In the genomic region with DNA sequence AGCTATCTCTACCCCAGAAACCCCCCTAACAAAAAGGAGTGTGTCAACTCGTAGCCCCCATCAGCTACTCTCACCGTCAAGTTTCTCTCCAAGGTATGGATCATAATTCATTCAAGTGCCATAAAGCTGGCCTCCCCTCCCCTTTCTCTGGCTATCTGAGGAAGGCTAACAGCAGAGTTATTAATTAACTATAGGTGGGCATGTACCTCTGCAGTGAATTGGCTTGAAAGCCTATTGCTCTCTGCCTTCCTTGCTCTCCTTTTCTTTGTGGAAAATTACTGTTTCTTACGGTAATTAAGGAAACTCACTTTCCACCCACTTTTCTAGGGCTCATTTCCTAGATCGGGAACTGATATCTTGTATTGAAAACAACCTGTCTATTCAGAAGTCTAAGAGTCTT, we compare ENCODE assay signal across 18 cellular contexts. TPM values are rescaled to one million over a fixed set of nuclear protein-coding genes. Genes with fewer than 3 reads are reported as not detected.
DNase-seq lines count a peak whose midpoint lies in the region; ATAC-seq, FAIRE-seq and TF ChIP-seq lines count a peak whose summit lies in the region.
"Had no signal": no experiment of that assay in that cellular context is flagged by ENCODE, and none has a peak within 500 bp of the region (broad histone marks: within the 10 kb centered on the region; RNA-seq: fewer than 3 reads in every experiment).

No MANE protein-coding gene starts in this region.

- H4K20me1 ChIP-seq in K562 (replicated peaks; ENCODE audit: control insufficient read depth, insufficient read depth, low read length), result no peaks in the 10 kb centered on the region
- H4K20me1 ChIP-seq: BLaER1 had no signal

- H3K27ac ChIP-seq in K562 (ENCODE audit: extremely low read depth, low read depth, low read length) (peak overlapping the region; percentile 71; the same call in 2 of the 3 replicates), right lobe of liver (peak overlapping the region; percentile 16 to 30 (median 20)), small intestine (ENCODE audit: low read depth in 1 of 2, low read length in 1 of 2) (peak overlapping the region; percentile 57 to 78)
- H3K27ac ChIP-seq: BLaER1, foreskin keratinocyte, testis had no signal

- H3K4me3 ChIP-seq in K562 (no peak overlapping the region), right lobe of liver (no peak overlapping the region), small intestine (ENCODE audit: low read depth in 1 of 2, low read length in 2 of 2) (peak overlapping the region in 1 of 2 donors; percentile 15)
- H3K4me3 ChIP-seq: BLaER1, right atrium auricular region, testis had no signal

- H3K36me3 ChIP-seq in K562 (ENCODE audit: control insufficient read depth, insufficient read depth, low read length) (peaks cover 64% of the 10 kb centered on the region), right lobe of liver (peaks cover 0 to 2% (median 0%) of the 10 kb centered on the region in 4 donors), small intestine (ENCODE audit: control insufficient read depth in 2 of 2, insufficient read depth in 2 of 2, low read length in 2 of 2) (no peaks in the 10 kb centered on the region)
- H3K36me3 ChIP-seq: right atrium auricular region had no signal

- no peak for TF ChIP-seq CTCF in K562 (IDR thresholded peaks at IDR 0.05 in 2 of 3, conservative IDR thresholded peaks at IDR 0.05 in 1 of 3; ENCODE audit: insufficient read depth in 2 of 3, low read depth in 1 of 3, low read length in 3 of 3)
- no peak for TF ChIP-seq CTCF in right lobe of liver (IDR thresholded peaks at IDR 0.05)

- CTCF ChIA-PET in K562 (lab: Yijun Ruan, JAX; ENCODE audit: low intra/inter-chr PET ratio), result interaction anchor here (0.6 to 3.7 kb wide), 8 partner anchors 40 to 714 kb away, joined by 3 to 91 read pairs (median 6); partner anchors contain the start of genes CDC42EP2, DPF2 and EHBP1L1

- no peak for FAIRE-seq in K562 (lab: Jason Lieb, UNC)
- no peak for FAIRE-seq in small intestine (lab: Jason Lieb, UNC)

- POLR2A ChIA-PET in K562 (lab: Yijun Ruan, JAX), result interaction anchor here (0.6 to 2.3 kb wide), 9 partner anchors 9 to 227 kb away, joined by 3 to 17 read pairs (median 5); partner anchors contain the start of gene NEAT1

- H3K9me1 ChIP-seq in K562 (ENCODE audit: control insufficient read depth, insufficient read depth, low read length), result no peaks in the 10 kb centered on the region

- intact Hi-C loops in K562 (cut with micrococcal nuclease) (loop anchor here (1.0 to 2.0 kb wide), 3 partner anchors 39 to 235 kb away; no protein-coding TSS in a partner anchor), right lobe of liver (cut with DNase I) (loop anchor here in 1 of 2 donors (5.0 kb wide), 1 partner anchor 51 kb away; no protein-coding TSS in a partner anchor)

- no peak overlapping the region for H3K9ac ChIP-seq in K562 (ENCODE audit: insufficient read depth in 1 of 2, low read depth in 2 of 2, low read length in 2 of 2)
- H3K9ac ChIP-seq: BLaER1 had no signal

- no peak overlapping the region for H2AFZ ChIP-seq in K562 (ENCODE audit: low read depth, low read length)

- no peak overlapping the region for H3K4me2 ChIP-seq in K562 (ENCODE audit: insufficient read depth, low read length)
- H3K4me2 ChIP-seq: BLaER1 had no signal

- no peak for ATAC-seq in K562
- ATAC-seq in right lobe of liver, result peak; percentile 52 to 80 (median 61)
- ATAC-seq in GM18502 (IDR thresholded peaks at IDR 0.05; ENCODE audit: poor library complexity, unreplicated experiment), result no peak
- ATAC-seq in HG02678 (IDR thresholded peaks at IDR 0.05; ENCODE audit: unreplicated experiment), result no peak
- ATAC-seq: foreskin keratinocyte had no signal

- 88% methylated on average over 4 of the region's 4 CpGs for WGBS in K562 (ENCODE audit: insufficient coverage, low coverage, missing lambda C conversion rate)
- WGBS in right lobe of liver (ENCODE audit: insufficient coverage, low coverage, low lambda C conversion rate, missing lambda C conversion rate), result 31% methylated on average over 4 of the region's 4 CpGs
- 20 to 59% (median 38%) methylated on average over 4 of the region's 4 CpGs for WGBS in small intestine, 3 donors

- DNase-seq in HuH-7 (ENCODE audit: low spot score) (peak; percentile 36), K562 (ENCODE audit: extremely low read depth in 1 of 4, low spot score in 3 of 4) (no peak), right lobe of liver (no peak), small intestine (peak; percentile 75), DMS114 treated with DMSO at 0.1 percent for 48 hours (lab: John Stamatoyannopoulos, UW; ENCODE audit: unreplicated experiment) (no peak)
- no peak for DNase-seq in activated CD4-positive, alpha-beta T cell treated with anti-CD3 and anti-CD28 coated beads for 4 hours
- DNase-seq: activated CD4-positive, alpha-beta T cell treated with anti-CD3 and anti-CD28 coated beads, Interleukin-2, amount 50 U/mL, for 1 hour; activated T-cell treated with anti-CD3 and anti-CD28 coated beads for 4 hours; central memory CD4-positive, alpha-beta T cell; NCI-H1930; NCI-H510A; stimulated activated CD4-positive, alpha-beta T cell treated with anti-CD3 and anti-CD28 coated beads, Interleukin-2, amount 100 ng/mL, for 48 hours; testis had no signal

- H3K9me3 ChIP-seq in K562 (replicated peaks; ENCODE audit: control insufficient read depth, insufficient read depth, low read depth, low read length), result no peaks in the 10 kb centered on the region
- H3K9me3 ChIP-seq in right lobe of liver, result no peaks in the 10 kb centered on the region
- H3K9me3 ChIP-seq in small intestine (ENCODE audit: control insufficient read depth, low read depth), result no peaks in the 10 kb centered on the region
- H3K9me3 ChIP-seq: BLaER1, right atrium auricular region, testis had no signal

- in situ Hi-C loops in K562 (cut with MboI), result loop anchor here (5.0 kb wide), 1 partner anchor 236 kb away; no protein-coding TSS in a partner anchor

- peaks cover 3% of the 10 kb centered on the region; the same call in 1 of the 3 replicates for H3K79me2 ChIP-seq in K562 (ENCODE audit: control insufficient read depth, insufficient read depth, low read length)

- H3K4me1 ChIP-seq in K562 (replicated peaks in 1 of 2; ENCODE audit: control insufficient read depth in 2 of 2, insufficient read depth in 2 of 2, low read length in 2 of 2) (peaks cover 0 to 9% of the 10 kb centered on the region in 2 experiments; a peak in 3 of 5 replicates), right lobe of liver (peaks cover 0 to 15% (median 7%) of the 10 kb centered on the region in 4 donors), small intestine (ENCODE audit: control insufficient read depth in 2 of 2, insufficient read depth in 1 of 2, low read depth in 1 of 2, low read length in 1 of 2) (peaks cover 0 to 6% of the 10 kb centered on the region in 2 donors)
- H3K4me1 ChIP-seq: testis had no signal

- TF ChIP-seq POLR2A in K562 (conservative IDR thresholded peaks at IDR 0.05) (no peak), right lobe of liver (IDR thresholded peaks at IDR 0.05) (no peak)

- no peak for TF ChIP-seq RAD21 in K562 (CRISPR knock-in tag; conservative IDR thresholded peaks at IDR 0.05 in 1 of 2, IDR thresholded peaks at IDR 0.05 in 1 of 2)

- TF ChIP-seq EP300 in K562 (IDR thresholded peaks at IDR 0.05; ENCODE audit: low read length), result no peak

- no TSS peak for BruUV-seq in K562 (replicated peaks; lab: Mats Ljungman, UMichigan)

- H3K27me3 ChIP-seq in K562 (ENCODE audit: control insufficient read depth in 2 of 2, insufficient read depth in 2 of 2, low read length in 2 of 2) (no peaks in the 10 kb centered on the region), right lobe of liver (no peaks in the 10 kb centered on the region), small intestine (ENCODE audit: control insufficient read depth in 2 of 2, insufficient read depth in 2 of 2, low read length in 2 of 2) (no peaks in the 10 kb centered on the region)
- H3K27me3 ChIP-seq: BLaER1, foreskin keratinocyte, right atrium auricular region, testis had no signal

RNA-seq across cellular contexts. Expression of gene POLA2, which starts 14.1 kb away (rescaled TPM):
- 265 and 326 TPM in 2 replicates for total RNA-seq in K562 (2011; cell fraction: chromatin; rRNA removed; ENCODE audit: low replicate concordance)
- total RNA-seq in K562 (2011; cell fraction: nucleolus; rRNA removed), result 95.2 and 116 TPM in 2 replicates
- total RNA-seq in K562 (2011; cell fraction: nucleoplasm; rRNA removed), result 147 and 156 TPM in 2 replicates
- 35.0 and 37.1 TPM in 2 replicates for total RNA-seq in K562 (2014; rRNA removed)
- total RNA-seq in K562 (2014; rRNA removed; fragmentation: Illumina TruSeq; extraction: Trizol), result 49.4 and 50.7 TPM in 2 replicates
- 47.5 and 52.5 TPM in 2 replicates for total RNA-seq in K562 (2015; rRNA removed; fragmentation: Illumina TruSeq; extraction: Trizol)
- 43.2 and 46.7 TPM in 2 replicates for total RNA-seq in K562 (2021)
- 114 and 134 TPM in 2 replicates for polyA plus RNA-seq in K562 (2011; rRNA removed)
- polyA plus RNA-seq in K562 (2011; cell fraction: cytosol; rRNA removed), result 93.4 and 98.1 TPM in 2 replicates
- polyA plus RNA-seq in K562 (2011; cell fraction: nucleus; rRNA removed), result 150 and 166 TPM in 2 replicates
- polyA plus RNA-seq in K562 (2012), result 38.7 and 48.5 TPM in 2 replicates
- 92.7 and 113 TPM in 2 replicates for polyA plus RNA-seq in K562 (2014; fragmentation: Illumina TruSeq; extraction: Trizol)
- polyA plus RNA-seq in K562 (2014; fragmentation: Nextera tagmentation; extraction: Ambion mirVana), result 1 to 10 TPM; 2.7 to 5.6 TPM
- polyA plus RNA-seq in K562 (2014; rRNA removed), result 44.4 and 52.8 TPM in 2 replicates
- 120 and 125 TPM in 2 replicates for polyA minus RNA-seq in K562 (2011; rRNA and poly(A)+ RNA removed)
- 44.7 and 51.1 TPM in 2 replicates for polyA minus RNA-seq in K562 (2011; cell fraction: cytosol; rRNA and poly(A)+ RNA removed)
- polyA minus RNA-seq in K562 (2011; cell fraction: nucleus; rRNA and poly(A)+ RNA removed), result 49.7 and 85.1 TPM in 2 replicates
- total RNA-seq in right lobe of liver, result 1 to 10 TPM; 1.8 to 8.4 (median 3.5) TPM
- polyA plus RNA-seq in small intestine, result 10 to 100 TPM in 1 of 3 donors, 1 to 10 TPM in 2; 1.3 to 12.8 (median 5.4) TPM

RNA-seq across cellular contexts. Expression of gene CDC42EP2, which starts 38.8 kb away (rescaled TPM):
- total RNA-seq in K562 (2011; cell fraction: chromatin; rRNA removed; ENCODE audit: low replicate concordance), result 5.1 and 29.5 TPM in 2 replicates
- 17.6 and 26.3 TPM in 2 replicates for total RNA-seq in K562 (2011; cell fraction: nucleolus; rRNA removed)
- 11.7 and 13.1 TPM in 2 replicates for total RNA-seq in K562 (2011; cell fraction: nucleoplasm; rRNA removed)
- total RNA-seq in K562 (2014; rRNA removed) (0.54 and 2.6 TPM in 2 replicates), K562 (2014; rRNA removed; fragmentation: Illumina TruSeq; extraction: Trizol) (0.29 TPM in 1 of 2 replicates, not detected in the other), K562 (2015; rRNA removed; fragmentation: Illumina TruSeq; extraction: Trizol) (0.79 and 1.3 TPM in 2 replicates), K562 (2021) (2.1 and 3.5 TPM in 2 replicates), right lobe of liver (1 to 10 TPM in 4 of 6 experiments, under 1 TPM in 2; 0.55 to 3.4 (median 2.3) TPM)
- polyA plus RNA-seq in K562 (2011; rRNA removed) (0.45 and 1.9 TPM in 2 replicates), K562 (2014; fragmentation: Illumina TruSeq; extraction: Trizol) (2.9 and 5.4 TPM in 2 replicates), K562 (2014; fragmentation: Nextera tagmentation; extraction: Ambion mirVana) (under 1 TPM; 0.27 to 0.52 TPM), K562 (2014; rRNA removed) (1.1 and 1.5 TPM in 2 replicates), small intestine (10 to 100 TPM; 22.2 to 39.4 (median 29.1) TPM)
- polyA plus RNA-seq in K562 (2011; cell fraction: cytosol; rRNA removed), result 0.68 and 3.8 TPM in 2 replicates
- 3.4 and 6.9 TPM in 2 replicates for polyA plus RNA-seq in K562 (2011; cell fraction: nucleus; rRNA removed)
- 2.2 and 4.8 TPM in 2 replicates for polyA plus RNA-seq in K562 (2012)
- polyA minus RNA-seq in K562 (2011; rRNA and poly(A)+ RNA removed), result 0.53 and 1.1 TPM in 2 replicates
- 1.3 and 2.0 TPM in 2 replicates for polyA minus RNA-seq in K562 (2011; cell fraction: cytosol; rRNA and poly(A)+ RNA removed)
- polyA minus RNA-seq in K562 (2011; cell fraction: nucleus; rRNA and poly(A)+ RNA removed), result 3.1 and 5.8 TPM in 2 replicates

RNA-seq across cellular contexts. Expression of gene DPF2, which starts 57.7 kb away (rescaled TPM):
- total RNA-seq in K562 (2011; cell fraction: chromatin; rRNA removed; ENCODE audit: low replicate concordance), result 75.3 and 142 TPM in 2 replicates
- 65.5 and 74.9 TPM in 2 replicates for total RNA-seq in K562 (2011; cell fraction: nucleolus; rRNA removed)
- total RNA-seq in K562 (2011; cell fraction: nucleoplasm; rRNA removed), result 76.9 and 80.5 TPM in 2 replicates
- total RNA-seq in K562 (2014; rRNA removed) (34.4 and 44.0 TPM in 2 replicates), K562 (2014; rRNA removed; fragmentation: Illumina TruSeq; extraction: Trizol) (28.1 and 29.3 TPM in 2 replicates), K562 (2015; rRNA removed; fragmentation: Illumina TruSeq; extraction: Trizol) (41.0 and 41.1 TPM in 2 replicates), K562 (2021) (74.6 and 76.3 TPM in 2 replicates), right lobe of liver (10 to 100 TPM; 11.1 to 21.7 (median 19.4) TPM)
- polyA plus RNA-seq in K562 (2011; rRNA removed) (29.7 and 40.3 TPM in 2 replicates), K562 (2014; fragmentation: Illumina TruSeq; extraction: Trizol) (65.0 and 81.7 TPM in 2 replicates), K562 (2014; fragmentation: Nextera tagmentation; extraction: Ambion mirVana) (10 to 100 TPM; 15.6 to 33.2 TPM), K562 (2014; rRNA removed) (33.2 and 35.6 TPM in 2 replicates), small intestine (10 to 100 TPM; 12.5 to 22.6 (median 17.6) TPM)
- 44.3 and 45.4 TPM in 2 replicates for polyA plus RNA-seq in K562 (2011; cell fraction: cytosol; rRNA removed)
- polyA plus RNA-seq in K562 (2011; cell fraction: nucleus; rRNA removed), result 64.8 and 70.4 TPM in 2 replicates
- polyA plus RNA-seq in K562 (2012), result 54.9 and 55.8 TPM in 2 replicates
- polyA minus RNA-seq in K562 (2011; rRNA and poly(A)+ RNA removed), result 31.7 and 32.1 TPM in 2 replicates
- polyA minus RNA-seq in K562 (2011; cell fraction: cytosol; rRNA and poly(A)+ RNA removed), result 25.4 and 35.7 TPM in 2 replicates
- polyA minus RNA-seq in K562 (2011; cell fraction: nucleus; rRNA and poly(A)+ RNA removed), result 21.1 and 35.7 TPM in 2 replicates

Comparison
In these comparisons a context has a peak if more than half of its experiments do, and no peak if none do; other contexts are left out.
1. DNase-seq: peak in HuH-7 (single experiment) and small intestine (single experiment); none in K562 (0 of 4), right lobe of liver (0 of 3), DMS114 treated with DMSO at 0.1 percent for 48 hours (single experiment) and activated CD4-positive, alpha-beta T cell treated with anti-CD3 and anti-CD28 coated beads for 4 hours (0 of 2).
2. ATAC-seq: peak in right lobe of liver (4 of 4); none in K562 (single experiment), GM18502 (single experiment) and HG02678 (single experiment).
3. H3K27ac ChIP-seq: peak in every context shown above with its lines; median percentile 71 in K562; 68 in small intestine; 20 in right lobe of liver.